In the genomic region with DNA sequence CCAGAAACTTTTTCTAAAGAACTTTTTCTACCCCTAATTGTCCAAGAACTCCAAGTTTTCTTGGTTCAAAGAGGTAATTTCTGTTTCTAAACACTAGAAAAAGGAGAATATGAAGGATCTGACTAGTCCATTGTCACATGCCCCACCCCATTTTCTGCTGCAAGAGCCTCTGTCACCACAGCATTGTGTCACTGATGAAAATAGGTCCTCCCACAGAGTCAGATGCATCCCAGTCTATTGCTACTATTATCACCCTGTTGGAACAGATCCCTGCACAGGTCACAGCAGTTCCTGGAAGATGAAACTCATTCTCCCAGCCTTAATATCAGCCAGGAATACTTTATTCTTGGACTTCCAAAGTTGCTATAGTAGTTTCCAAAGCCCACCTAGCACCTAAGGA, we compare ENCODE assay signal across 16 cellular contexts. TPM values are rescaled to one million over a fixed set of nuclear protein-coding genes. Genes with fewer than 3 reads are reported as not detected.
"Had no signal": no experiment of that assay in that cellular context is flagged by ENCODE, and none has a peak within 500 bp of the region (broad histone marks: within the 10 kb centered on the region; RNA-seq: fewer than 3 reads in every experiment).

No MANE protein-coding gene starts in this region.

- H3K27ac ChIP-seq: right lobe of liver, spleen had no signal

- H3K9me3 ChIP-seq: right lobe of liver, spleen had no signal

- H3K36me3 ChIP-seq: right lobe of liver, spleen had no signal

- H3K4me1 ChIP-seq: right lobe of liver, spleen had no signal

- H3K27me3 ChIP-seq: right lobe of liver had no signal

- DNase-seq: activated CD4-positive, alpha-beta T cell treated with anti-CD3 and anti-CD28 coated beads for 1 hour; activated CD4-positive, alpha-beta T cell treated with anti-CD3 and anti-CD28 coated beads, Interleukin-2, amount 50 U/mL, for 48 hours; activated effector memory CD4-positive, alpha-beta T cell treated with anti-CD3 and anti-CD28 coated beads, Interleukin-2, amount 50 U/mL, for 16 hours; activated T-cell treated with anti-CD3 and anti-CD28 coated beads, Interleukin-2, amount 50 U/mL, for 4 hours; dermis blood vessel endothelial cell; erythroblast; mammary epithelial cell; natural killer cell; right lobe of liver; spleen; stimulated activated CD4-positive, alpha-beta T cell treated with anti-CD3 and anti-CD28 coated beads, Interleukin-1b, Interleukin-23, amount 100 ng/mL, for 48 hours; stimulated activated naive B cell treated with anti-CD40 and anti-IgM and Interleukin-4, amounts not matched to agents 10 μg/mL and 1 μg/mL and 100 μg/mL, for 72 hours had no signal

- ATAC-seq: activated naive CD4-positive, alpha-beta T cell treated with anti-CD3 and anti-CD28 coated beads, Interleukin-2, amount 50 U/mL, for 72 hours; activated T-cell treated with anti-CD3 and anti-CD28 coated beads, Interleukin-2, amount 50 U/mL, for 4 hours; natural killer cell; right lobe of liver; stimulated activated naive B cell treated with anti-CD40 and anti-IgM and Interleukin-4, amounts not matched to agents 10 μg/mL and 1 μg/mL and 100 μg/mL, for 72 hours had no signal

- H3K4me3 ChIP-seq: right lobe of liver, spleen had no signal

RNA-seq across cellular contexts. Expression of gene CFTR, which starts 7.5 kb away (rescaled TPM):
- total RNA-seq: activated naive CD4-positive, alpha-beta T cell treated with anti-CD3 and anti-CD28 coated beads, Interleukin-2, amount 50 U/mL, for 72 hours; dermis blood vessel endothelial cell; mononuclear cell; natural killer cell had no signal

RNA-seq across cellular contexts. Expression of gene ASZ1, which starts 45.0 kb away (rescaled TPM):
- total RNA-seq: activated naive CD4-positive, alpha-beta T cell treated with anti-CD3 and anti-CD28 coated beads, Interleukin-2, amount 50 U/mL, for 72 hours; activated T-cell treated with anti-CD3 and anti-CD28 coated beads, Interleukin-2, amount 50 U/mL, for 4 hours; cerebellum; dermis blood vessel endothelial cell; mammary epithelial cell; mononuclear cell; natural killer cell; progenitor cell of endocrine pancreas; right lobe of liver; spleen had no signal
